9 cellular contexts compared by ENCODE assay signal in the genomic region with DNA sequence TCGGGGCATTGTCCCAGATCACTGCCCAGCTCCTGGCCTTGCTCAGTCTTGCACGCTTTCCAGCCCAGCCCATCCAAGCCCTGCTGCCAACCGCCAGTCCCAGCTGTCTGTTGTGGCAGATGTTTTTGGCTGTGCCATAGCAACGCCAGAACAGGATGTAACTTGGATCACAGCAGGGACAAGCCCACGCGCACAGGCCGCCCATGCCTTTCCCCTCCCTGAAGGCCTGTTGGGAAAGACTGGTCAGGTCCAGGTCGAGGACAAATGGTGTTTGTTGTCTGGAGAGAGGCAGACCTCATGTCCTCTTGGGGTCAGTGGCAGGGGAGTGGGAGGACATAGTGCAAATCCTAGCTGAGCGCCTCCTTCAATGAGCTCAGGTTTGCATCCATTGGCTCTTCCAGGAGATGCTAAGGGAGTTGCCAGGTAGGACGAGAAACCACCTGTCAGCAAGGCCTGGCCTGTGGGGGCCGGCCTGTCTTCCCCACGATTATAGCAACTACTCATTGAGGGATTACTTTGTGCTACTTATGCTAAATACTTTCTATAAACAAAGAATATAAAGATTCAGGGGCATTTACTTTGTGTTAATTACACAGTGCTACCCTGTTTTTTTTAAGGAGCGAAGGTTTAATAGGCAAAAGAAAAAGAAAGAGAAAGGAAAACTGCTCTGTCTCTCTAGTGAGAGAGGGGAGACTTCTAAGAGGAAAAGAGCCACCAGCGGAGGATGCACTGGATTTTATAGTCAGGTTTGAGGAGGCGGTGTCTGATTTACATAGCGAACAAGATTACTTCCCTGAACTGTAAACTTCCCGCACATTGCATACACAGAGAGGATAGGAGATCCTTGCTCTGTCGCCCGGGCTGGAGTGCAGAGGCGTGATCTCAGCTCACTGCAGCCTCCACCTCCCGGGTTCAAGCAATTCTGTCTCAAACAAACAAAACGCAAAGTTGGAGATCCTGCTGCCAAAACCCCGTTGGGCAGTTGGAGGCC. TPM values are rescaled to one million over a fixed set of nuclear protein-coding genes. Genes with fewer than 3 reads are reported as not detected.
DNase-seq lines count a peak whose midpoint lies in the region; ATAC-seq and TF ChIP-seq lines count a peak whose summit lies in the region.
"Had no signal": no experiment of that assay in that cellular context is flagged by ENCODE, and none has a peak within 500 bp of the region (broad histone marks: within the 10 kb centered on the region; RNA-seq: fewer than 3 reads in every experiment).

No MANE protein-coding gene starts in this region.

- peak; percentile 73 for DNase-seq in NCI-H82 (lab: John Stamatoyannopoulos, UW)
- no peak for DNase-seq in NCI-H82 treated with DMSO at 0.1 percent for 48 hours (lab: John Stamatoyannopoulos, UW; ENCODE audit: unreplicated experiment)
- peak; percentile 81 for DNase-seq in adipocyte (ENCODE audit: low read depth)
- peak; percentile 88 for DNase-seq in cardiac septum (ENCODE audit: low spot score)
- DNase-seq in pulmonary artery endothelial cell (ENCODE audit: low read depth, low spot score) = peak; percentile 52
- no peak for DNase-seq in CD4-positive, alpha-beta T cell
- DNase-seq: CD4-positive, CD25-positive, alpha-beta regulatory T cell had no signal

- POLR2A ChIA-PET in CD4-positive, alpha-beta T cell (lab: Charles Lee) = no interaction called here

- no peaks in the 10 kb centered on the region for H3K36me3 ChIP-seq in adipocyte (ENCODE audit: control insufficient read depth, insufficient read depth, low read length, severe bottlenecking)

- intact Hi-C loops in cardiac septum (cut with DNase I) = no loop called here
- intact Hi-C loops in CD4-positive, alpha-beta T cell (cut with DNase I, micrococcal nuclease) = no loop called here

- H3K27ac Mint-ChIP-seq in CD4-positive, alpha-beta T cell = no peak overlapping the region
- H3K27ac Mint-ChIP-seq: CD4-positive, CD25-positive, alpha-beta regulatory T cell had no signal

- no peak overlapping the region for H3K9ac ChIP-seq in adipocyte (ENCODE audit: low read length)

- CTCF ChIA-PET in CD4-positive, alpha-beta T cell (lab: Charles Lee) = no interaction called here

- ATAC-seq in CD4-positive, alpha-beta T cell (ENCODE audit: poor library complexity) = no peak
- ATAC-seq in GM21381 (IDR thresholded peaks at IDR 0.05; ENCODE audit: unreplicated experiment) (no peak), HG03432 (IDR thresholded peaks at IDR 0.05; ENCODE audit: unreplicated experiment) (no peak)

- no peaks in the 10 kb centered on the region for H3K36me3 Mint-ChIP-seq in CD4-positive, alpha-beta T cell (ENCODE audit: low read depth)
- H3K36me3 Mint-ChIP-seq: CD4-positive, CD25-positive, alpha-beta regulatory T cell had no signal

- peaks cover 13% of the 10 kb centered on the region for H3K4me1 ChIP-seq in adipocyte (ENCODE audit: control insufficient read depth, insufficient read depth, low read length)

- no peak overlapping the region for H3K4me3 ChIP-seq in adipocyte (ENCODE audit: low read length)

- no peaks in the 10 kb centered on the region for H3K9me3 ChIP-seq in adipocyte (ENCODE audit: control insufficient read depth, low read length)
- H3K9me3 ChIP-seq in CD4-positive, alpha-beta T cell (ENCODE audit: control insufficient read depth, low read length) = no peaks in the 10 kb centered on the region

- H3K27me3 Mint-ChIP-seq in CD4-positive, alpha-beta T cell = peaks cover 8% of the 10 kb centered on the region

- no peak for TF ChIP-seq CTCF in CD4-positive, alpha-beta T cell (IDR thresholded peaks at IDR 0.05)

- no peaks in the 10 kb centered on the region for H3K9me3 Mint-ChIP-seq in CD4-positive, alpha-beta T cell
- H3K9me3 Mint-ChIP-seq: CD4-positive, CD25-positive, alpha-beta regulatory T cell had no signal

- H3K27ac ChIP-seq in CD4-positive, alpha-beta T cell (ENCODE audit: low read depth, low read length) = no peak overlapping the region

- H3K27me3 ChIP-seq in adipocyte (replicated peaks; ENCODE audit: control insufficient read depth, insufficient read depth, low read length) = peaks cover 8% of the 10 kb centered on the region
- no peaks in the 10 kb centered on the region for H3K27me3 ChIP-seq in CD4-positive, alpha-beta T cell (ENCODE audit: control insufficient read depth, insufficient read depth, low read length)

- H3K4me1 Mint-ChIP-seq in CD4-positive, alpha-beta T cell (ENCODE audit: low read depth) = no peaks in the 10 kb centered on the region

- H3K4me3 Mint-ChIP-seq in CD4-positive, alpha-beta T cell = no peak overlapping the region
- H3K4me3 Mint-ChIP-seq: CD4-positive, CD25-positive, alpha-beta regulatory T cell had no signal

RNA-seq across cellular contexts. Expression of a gene that starts 42.8 kb away (rescaled TPM):
- 74.7 TPM for total RNA-seq in cardiac septum
- 278 and 297 TPM in 2 replicates for total RNA-seq in pulmonary artery endothelial cell
- 1 to 10 TPM; 6.7 to 7.4 TPM for total RNA-seq in CD4-positive, alpha-beta T cell

Comparison
In these comparisons a context has a peak if more than half of its experiments do, and no peak if none do; other contexts are left out.
1. DNase-seq: peak in NCI-H82 (single experiment), adipocyte (single experiment), cardiac septum (single experiment) and pulmonary artery endothelial cell (single experiment); none in NCI-H82 treated with DMSO at 0.1 percent for 48 hours (single experiment) and CD4-positive, alpha-beta T cell (0 of 10).